Comparison of ENCODE assay signal across 11 cellular contexts in the genomic region with DNA sequence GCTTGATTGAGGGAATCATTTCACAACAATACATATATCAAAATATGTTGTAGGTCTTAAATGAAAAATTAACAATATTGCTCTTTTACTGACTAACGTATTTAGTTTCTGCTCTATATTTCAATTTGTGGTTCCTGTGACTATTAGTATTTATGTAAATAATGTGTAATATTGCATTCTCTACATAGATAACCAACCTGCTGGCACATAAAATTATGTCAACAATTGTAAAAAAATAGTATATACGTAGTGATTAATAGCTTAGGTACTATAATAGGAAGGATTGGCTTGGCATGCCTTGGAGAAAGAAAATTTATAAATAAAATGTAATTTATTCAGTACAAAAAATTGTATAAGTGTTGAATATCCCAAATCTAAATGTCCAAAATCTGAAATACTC.
"Had no signal": no experiment of that assay in that cellular context is flagged by ENCODE, and none has a peak within 500 bp of the region (broad histone marks: within the 10 kb centered on the region; RNA-seq: fewer than 3 reads in every experiment).

No MANE protein-coding gene starts in this region.

- H3K27ac ChIP-seq: GM23248 had no signal

- H3K9ac ChIP-seq: GM23248 had no signal

- H3K4me3 ChIP-seq: GM23248, GM23338, HAP-1 had no signal

- ATAC-seq: GM23338, HCT116 had no signal

- H2AFZ ChIP-seq: GM23248, GM23338 had no signal

- H3K4me1 ChIP-seq: HAP-1 had no signal

- H3K9me3 ChIP-seq: HAP-1 had no signal

- H3K36me3 ChIP-seq: HAP-1 had no signal

- FAIRE-seq: H1, H54 had no signal

- H3K4me2 ChIP-seq: GM23338 had no signal

- DNase-seq: GM23248, GOT3, H7, H9, HCEC 1CT, HFFc6 had no signal
